1 cellular context compared by ENCODE assay signal in genomic region chr4:81408341-81408740, GRCh38.
TF ChIP-seq lines count a peak whose summit lies in the region.

No MANE protein-coding gene starts in this region.

TF ChIP-seq in K562, 482 proteins besides CTCF, POLR2A, EP300 and RAD21 (continued from another document and continues in another):
- no peak for TF ChIP-seq SOX6 (IDR thresholded peaks at IDR 0.05)
- TF ChIP-seq FOXK2 (conservative IDR thresholded peaks at IDR 0.05 in 1 of 2, IDR thresholded peaks at IDR 0.05 in 1 of 2; ENCODE audit: low read depth in 2 of 2), result no peak
- TF ChIP-seq ARID1B (IDR thresholded peaks at IDR 0.05), result 0 out of 2 replicates have a peak, but pooled peaks have one; percentile 20
- TF ChIP-seq, protein P1, sequence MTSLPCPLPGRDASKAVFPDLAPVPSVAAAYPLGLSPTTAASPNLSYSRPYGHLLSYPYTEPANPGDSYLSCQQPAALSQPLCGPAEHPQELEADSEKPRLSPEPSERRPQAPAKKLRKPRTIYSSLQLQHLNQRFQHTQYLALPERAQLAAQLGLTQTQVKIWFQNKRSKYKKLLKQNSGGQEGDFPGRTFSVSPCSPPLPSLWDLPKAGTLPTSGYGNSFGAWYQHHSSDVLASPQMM (CRISPR knock-in tag; IDR thresholded peaks at IDR 0.05), result no peak
- no peak for TF ChIP-seq PPARD (CRISPR knock-in tag; IDR thresholded peaks at IDR 0.05)
- no peak for TF ChIP-seq SMARCC2 (IDR thresholded peaks at IDR 0.05; ENCODE audit: low read depth)
- TF ChIP-seq ZNF77 (CRISPR knock-in tag; IDR thresholded peaks at IDR 0.05), result no peak
- TF ChIP-seq CBX2 (IDR thresholded peaks at IDR 0.05; ENCODE audit: insufficient read depth, low read length, poor library complexity, severe bottlenecking), result no peak
- TF ChIP-seq COPS2 (conservative IDR thresholded peaks at IDR 0.05), result no peak
- no peak for TF ChIP-seq ZNF778 (CRISPR knock-in tag; IDR thresholded peaks at IDR 0.05)
- TF ChIP-seq, protein P2, sequence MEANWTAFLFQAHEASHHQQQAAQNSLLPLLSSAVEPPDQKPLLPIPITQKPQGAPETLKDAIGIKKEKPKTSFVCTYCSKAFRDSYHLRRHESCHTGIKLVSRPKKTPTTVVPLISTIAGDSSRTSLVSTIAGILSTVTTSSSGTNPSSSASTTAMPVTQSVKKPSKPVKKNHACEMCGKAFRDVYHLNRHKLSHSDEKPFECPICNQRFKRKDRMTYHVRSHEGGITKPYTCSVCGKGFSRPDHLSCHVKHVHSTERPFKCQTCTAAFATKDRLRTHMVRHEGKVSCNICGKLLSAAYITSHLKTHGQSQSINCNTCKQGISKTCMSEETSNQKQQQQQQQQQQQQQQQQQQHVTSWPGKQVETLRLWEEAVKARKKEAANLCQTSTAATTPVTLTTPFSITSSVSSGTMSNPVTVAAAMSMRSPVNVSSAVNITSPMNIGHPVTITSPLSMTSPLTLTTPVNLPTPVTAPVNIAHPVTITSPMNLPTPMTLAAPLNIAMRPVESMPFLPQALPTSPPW (CRISPR knock-in tag; IDR thresholded peaks at IDR 0.05), result peak; percentile 70
- no peak for TF ChIP-seq HCFC1 (IDR thresholded peaks at IDR 0.05; ENCODE audit: low read depth, low read length)
- no peak for TF ChIP-seq RFX7 (CRISPR knock-in tag; IDR thresholded peaks at IDR 0.05)
- 0 out of 4 replicates have a peak, but pooled peaks of 1 of the 2 experiments have one; percentile 26 for TF ChIP-seq KDM1A (IDR thresholded peaks at IDR 0.05)
- no peak for TF ChIP-seq MXI1 (IDR thresholded peaks at IDR 0.05; ENCODE audit: low read depth, low read length)
- peak; percentile 98 for TF ChIP-seq MECOM (CRISPR knock-in tag; IDR thresholded peaks at IDR 0.05)
- TF ChIP-seq ETV1 (tag; conservative IDR thresholded peaks at IDR 0.05; ENCODE audit: low read depth), result 0 out of 2 replicates have a peak, but pooled peaks have one; percentile 20
- no peak for TF ChIP-seq DIDO1 (tag; IDR thresholded peaks at IDR 0.05; ENCODE audit: low read depth)
- no peak for TF ChIP-seq ZNF3 (CRISPR knock-in tag; IDR thresholded peaks at IDR 0.05)
- no peak for TF ChIP-seq TAF9B (IDR thresholded peaks at IDR 0.05; ENCODE audit: partially characterized antibody)
- TF ChIP-seq, protein P3, sequence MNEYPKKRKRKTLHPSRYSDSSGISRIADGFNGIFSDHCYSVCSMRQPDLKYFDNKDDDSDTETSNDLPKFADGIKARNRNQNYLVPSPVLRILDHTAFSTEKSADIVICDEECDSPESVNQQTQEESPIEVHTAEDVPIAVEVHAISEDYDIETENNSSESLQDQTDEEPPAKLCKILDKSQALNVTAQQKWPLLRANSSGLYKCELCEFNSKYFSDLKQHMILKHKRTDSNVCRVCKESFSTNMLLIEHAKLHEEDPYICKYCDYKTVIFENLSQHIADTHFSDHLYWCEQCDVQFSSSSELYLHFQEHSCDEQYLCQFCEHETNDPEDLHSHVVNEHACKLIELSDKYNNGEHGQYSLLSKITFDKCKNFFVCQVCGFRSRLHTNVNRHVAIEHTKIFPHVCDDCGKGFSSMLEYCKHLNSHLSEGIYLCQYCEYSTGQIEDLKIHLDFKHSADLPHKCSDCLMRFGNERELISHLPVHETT (CRISPR knock-in tag; conservative IDR thresholded peaks at IDR 0.05 in 1 of 2, IDR thresholded peaks at IDR 0.05 in 1 of 2), result peak in 1 of 2 experiments; percentile 45; a peak in 1 of 4 replicates
- no peak for TF ChIP-seq STAT6 (CRISPR knock-in tag; IDR thresholded peaks at IDR 0.05)
- no peak for TF ChIP-seq STAT5A (IDR thresholded peaks at IDR 0.05; ENCODE audit: borderline replicate concordance, low read length)
- no peak for TF ChIP-seq ZNF384 (IDR thresholded peaks at IDR 0.05; ENCODE audit: low read depth, low read length)
- no peak for TF ChIP-seq SP2 (IDR thresholded peaks at IDR 0.05; ENCODE audit: extremely low read depth, low read depth, low read length, poor library complexity, severe bottlenecking)
- TF ChIP-seq RHOXF2B (CRISPR knock-in tag; conservative IDR thresholded peaks at IDR 0.05), result no peak
- TF ChIP-seq SRSF1 (IDR thresholded peaks at IDR 0.05; ENCODE audit: low read depth, low read length), result no peak
- no peak for TF ChIP-seq KDM4B (IDR thresholded peaks at IDR 0.05; ENCODE audit: borderline replicate concordance in 2 of 2, low read depth in 1 of 2)
- TF ChIP-seq PYGO2 (tag; IDR thresholded peaks at IDR 0.05), result no peak
- no peak for TF ChIP-seq ADNP (tag; IDR thresholded peaks at IDR 0.05)
- no peak for TF ChIP-seq ZC3H4 (CRISPR knock-in tag; IDR thresholded peaks at IDR 0.05; ENCODE audit: borderline replicate concordance)
- peak; percentile 64 for TF ChIP-seq PKNOX1 (IDR thresholded peaks at IDR 0.05)
- TF ChIP-seq BRCA1 (IDR thresholded peaks at IDR 0.05), result no peak
- no peak for TF ChIP-seq BRCA1 (CRISPR knock-in tag; IDR thresholded peaks at IDR 0.05)
- no peak for TF ChIP-seq TCFL5 (CRISPR knock-in tag; conservative IDR thresholded peaks at IDR 0.05)
- no peak for TF ChIP-seq ARID2 (IDR thresholded peaks at IDR 0.05)
- peak; percentile 55; the same call in 1 of the 2 replicates for TF ChIP-seq CXXC5 (CRISPR knock-in tag; IDR thresholded peaks at IDR 0.05)
- TF ChIP-seq, protein P4, sequence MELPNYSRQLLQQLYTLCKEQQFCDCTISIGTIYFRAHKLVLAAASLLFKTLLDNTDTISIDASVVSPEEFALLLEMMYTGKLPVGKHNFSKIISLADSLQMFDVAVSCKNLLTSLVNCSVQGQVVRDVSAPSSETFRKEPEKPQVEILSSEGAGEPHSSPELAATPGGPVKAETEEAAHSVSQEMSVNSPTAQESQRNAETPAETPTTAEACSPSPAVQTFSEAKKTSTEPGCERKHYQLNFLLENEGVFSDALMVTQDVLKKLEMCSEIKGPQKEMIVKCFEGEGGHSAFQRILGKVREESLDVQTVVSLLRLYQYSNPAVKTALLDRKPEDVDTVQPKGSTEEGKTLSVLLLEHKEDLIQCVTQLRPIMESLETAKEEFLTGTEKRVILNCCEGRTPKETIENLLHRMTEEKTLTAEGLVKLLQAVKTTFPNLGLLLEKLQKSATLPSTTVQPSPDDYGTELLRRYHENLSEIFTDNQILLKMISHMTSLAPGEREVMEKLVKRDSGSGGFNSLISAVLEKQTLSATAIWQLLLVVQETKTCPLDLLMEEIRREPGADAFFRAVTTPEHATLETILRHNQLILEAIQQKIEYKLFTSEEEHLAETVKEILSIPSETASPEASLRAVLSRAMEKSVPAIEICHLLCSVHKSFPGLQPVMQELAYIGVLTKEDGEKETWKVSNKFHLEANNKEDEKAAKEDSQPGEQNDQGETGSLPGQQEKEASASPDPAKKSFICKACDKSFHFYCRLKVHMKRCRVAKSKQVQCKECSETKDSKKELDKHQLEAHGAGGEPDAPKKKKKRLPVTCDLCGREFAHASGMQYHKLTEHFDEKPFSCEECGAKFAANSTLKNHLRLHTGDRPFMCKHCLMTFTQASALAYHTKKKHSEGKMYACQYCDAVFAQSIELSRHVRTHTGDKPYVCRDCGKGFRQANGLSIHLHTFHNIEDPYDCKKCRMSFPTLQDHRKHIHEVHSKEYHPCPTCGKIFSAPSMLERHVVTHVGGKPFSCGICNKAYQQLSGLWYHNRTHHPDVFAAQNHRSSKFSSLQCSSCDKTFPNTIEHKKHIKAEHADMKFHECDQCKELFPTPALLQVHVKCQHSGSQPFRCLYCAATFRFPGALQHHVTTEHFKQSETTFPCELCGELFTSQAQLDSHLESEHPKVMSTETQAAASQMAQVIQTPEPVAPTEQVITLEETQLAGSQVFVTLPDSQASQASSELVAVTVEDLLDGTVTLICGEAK (IDR thresholded peaks at IDR 0.05), result peak; percentile 59
- TF ChIP-seq, protein P4 (CRISPR knock-in tag; IDR thresholded peaks at IDR 0.05), result no peak
- TF ChIP-seq, protein P5, sequence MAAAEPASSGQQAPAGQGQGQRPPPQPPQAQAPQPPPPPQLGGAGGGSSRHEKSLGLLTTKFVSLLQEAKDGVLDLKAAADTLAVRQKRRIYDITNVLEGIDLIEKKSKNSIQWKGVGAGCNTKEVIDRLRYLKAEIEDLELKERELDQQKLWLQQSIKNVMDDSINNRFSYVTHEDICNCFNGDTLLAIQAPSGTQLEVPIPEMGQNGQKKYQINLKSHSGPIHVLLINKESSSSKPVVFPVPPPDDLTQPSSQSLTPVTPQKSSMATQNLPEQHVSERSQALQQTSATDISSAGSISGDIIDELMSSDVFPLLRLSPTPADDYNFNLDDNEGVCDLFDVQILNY (CRISPR knock-in tag; IDR thresholded peaks at IDR 0.05), result no peak
- 0 out of 6 replicates have a peak, but pooled peaks of 1 of the 3 experiments have one; percentile 39 for TF ChIP-seq ZBTB11 (CRISPR knock-in tag; IDR thresholded peaks at IDR 0.05)
- TF ChIP-seq ESRRB (CRISPR knock-in tag; IDR thresholded peaks at IDR 0.05; ENCODE audit: borderline replicate concordance), result no peak
